10 cellular contexts compared by ENCODE assay signal in the genomic region with DNA sequence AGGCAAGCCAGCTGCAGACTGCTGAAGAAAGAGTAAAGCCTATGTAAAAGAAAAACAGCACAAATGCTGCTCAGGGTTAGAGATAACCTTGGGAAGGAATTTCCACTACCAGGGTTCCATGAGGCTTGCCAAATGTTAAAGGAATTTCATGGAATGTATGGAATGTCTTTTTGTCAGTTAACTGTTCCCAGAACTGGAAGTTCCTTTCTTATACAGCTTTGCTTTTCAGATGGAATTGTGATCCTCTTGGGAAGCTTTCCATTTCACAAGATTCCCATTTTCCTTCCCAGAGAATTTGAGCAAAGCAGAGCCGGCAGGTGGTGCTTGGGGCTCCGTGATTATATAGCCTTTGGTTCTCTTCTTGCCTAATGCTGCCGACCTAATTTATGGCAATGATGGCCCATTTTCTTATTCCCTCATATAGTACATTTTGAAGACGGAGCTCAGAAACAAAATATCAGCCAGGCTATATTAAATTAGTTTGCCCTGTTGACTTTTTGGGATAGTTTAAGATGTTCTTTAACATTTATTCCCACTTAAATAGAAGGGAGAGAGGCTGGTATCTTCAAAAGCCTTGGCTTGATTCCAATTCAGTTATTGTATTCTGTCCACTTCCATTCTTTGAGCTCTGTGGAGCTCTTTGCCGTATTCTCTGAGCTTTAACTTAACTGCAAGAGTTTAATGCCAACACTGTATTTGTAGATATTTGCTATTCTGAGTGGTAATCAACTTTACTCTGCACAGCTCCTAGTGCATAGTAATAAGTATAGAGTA.
DNase-seq lines count a peak whose midpoint lies in the region; ATAC-seq and TF ChIP-seq lines count a peak whose summit lies in the region.
"Had no signal": no experiment of that assay in that cellular context is flagged by ENCODE, and none has a peak within 500 bp of the region (broad histone marks: within the 10 kb centered on the region; RNA-seq: fewer than 3 reads in every experiment).

No MANE protein-coding gene starts in this region.

- H3K79me2 ChIP-seq in SK-N-SH (ENCODE audit: insufficient read depth), result no peaks in the 10 kb centered on the region

- DNase-seq in NCI-H146 (lab: John Stamatoyannopoulos, UW) (peak; percentile 18), NCI-H146 treated with DMSO at 0.1 percent for 48 hours (lab: John Stamatoyannopoulos, UW; ENCODE audit: unreplicated experiment) (no peak), SK-N-SH (no peak), left ventricle myocardium inferior (no peak), stomach (no peak), thyroid gland (no peak)
- no peak for DNase-seq in activated naive CD4-positive, alpha-beta T cell treated with anti-CD3 and anti-CD28 coated beads, Interleukin-2, amount 10 ng/mL, durations not matched to agents 7 days and 5 days
- DNase-seq: 8988T, small intestine had no signal

- H3K27ac Mint-ChIP-seq in activated naive CD4-positive, alpha-beta T cell treated with anti-CD3 and anti-CD28 coated beads, Interleukin-2, amount 10 ng/mL, durations not matched to agents 7 days and 5 days, result no peak overlapping the region

- TF ChIP-seq CTCF in SK-N-SH (IDR thresholded peaks at IDR 0.05) (no peak), left ventricle myocardium inferior (IDR thresholded peaks at IDR 0.05; ENCODE audit: borderline replicate concordance) (peak; percentile 9), stomach (IDR thresholded peaks at IDR 0.05) (no peak), thyroid gland (IDR thresholded peaks at IDR 0.05) (no peak)

- H3K9ac ChIP-seq in SK-N-SH, result no peak overlapping the region

- POLR2A ChIA-PET in SK-N-SH (lab: Yijun Ruan, JAX), result no interaction called here

- H2AFZ ChIP-seq in SK-N-SH (ENCODE audit: low read depth), result no peak overlapping the region

- H4K20me1 ChIP-seq in SK-N-SH (ENCODE audit: insufficient read depth), result no peaks in the 10 kb centered on the region

- no peaks in the 10 kb centered on the region for H3K27me3 Mint-ChIP-seq in activated naive CD4-positive, alpha-beta T cell treated with anti-CD3 and anti-CD28 coated beads, Interleukin-2, amount 10 ng/mL, durations not matched to agents 7 days and 5 days

- H3K9me3 Mint-ChIP-seq in activated naive CD4-positive, alpha-beta T cell treated with anti-CD3 and anti-CD28 coated beads, Interleukin-2, amount 10 ng/mL, durations not matched to agents 7 days and 5 days, result no peaks in the 10 kb centered on the region

- peak overlapping the region; percentile 25 to 58; a peak in 3 of 4 replicates for H3K27ac ChIP-seq in SK-N-SH (ENCODE audit: low read depth in 2 of 2, low read length in 1 of 2)
- H3K27ac ChIP-seq in left ventricle myocardium inferior (replicated peaks), result peak overlapping the region; percentile 65
- peak overlapping the region in 3 of 5 donors; percentile 5 to 16 (median 7) for H3K27ac ChIP-seq in stomach
- H3K27ac ChIP-seq in thyroid gland, result no peak overlapping the region

- ATAC-seq in HG03354 (IDR thresholded peaks at IDR 0.05; ENCODE audit: poor library complexity, severe bottlenecking, unreplicated experiment), result no peak

- H3K9me3 ChIP-seq in SK-N-SH, result no peaks in the 10 kb centered on the region
- H3K9me3 ChIP-seq in left ventricle myocardium inferior (replicated peaks), result no peaks in the 10 kb centered on the region
- H3K9me3 ChIP-seq in stomach, result no peaks in the 10 kb centered on the region
- H3K9me3 ChIP-seq in thyroid gland, result no peaks in the 10 kb centered on the region

- H3K27me3 ChIP-seq in SK-N-SH (ENCODE audit: insufficient read depth), result no peaks in the 10 kb centered on the region
- H3K27me3 ChIP-seq in left ventricle myocardium inferior (ENCODE audit: low read depth), result no peaks in the 10 kb centered on the region
- H3K27me3 ChIP-seq in stomach, result no peaks in the 10 kb centered on the region
- H3K27me3 ChIP-seq in thyroid gland, result no peaks in the 10 kb centered on the region

- CTCF ChIA-PET in SK-N-SH (lab: Yijun Ruan, JAX), result interaction anchor here (1.0 kb wide), 1 partner anchor 10 kb away, joined by 5 read pairs; no protein-coding TSS in a partner anchor
- CTCF ChIA-PET in activated naive CD4-positive, alpha-beta T cell treated with anti-CD3 and anti-CD28 coated beads, Interleukin-2, amount 10 ng/mL, durations not matched to agents 7 days and 5 days (lab: Charles Lee), result interaction anchor here (1.2 kb wide), 3 partner anchors 8 to 105 kb away, joined by 3 read pairs; no protein-coding TSS in a partner anchor

- peak in 1 of 2 experiments; percentile 26; a peak in 1 of 4 replicates for TF ChIP-seq EP300 in SK-N-SH (IDR thresholded peaks at IDR 0.05; ENCODE audit: borderline replicate concordance in 1 of 2, low read depth in 1 of 2, low read length in 1 of 2)
- no peak for TF ChIP-seq EP300 in stomach (IDR thresholded peaks at IDR 0.05)

- no peak for TF ChIP-seq RAD21 in SK-N-SH (IDR thresholded peaks at IDR 0.05; ENCODE audit: low read length)

- peak overlapping the region; percentile 32; the same call in 1 of the 2 replicates for H3K4me2 ChIP-seq in SK-N-SH

- peaks cover 9% of the 10 kb centered on the region for H3K4me1 Mint-ChIP-seq in activated naive CD4-positive, alpha-beta T cell treated with anti-CD3 and anti-CD28 coated beads, Interleukin-2, amount 10 ng/mL, durations not matched to agents 7 days and 5 days

- H3K4me3 ChIP-seq in SK-N-SH (ENCODE audit: low read depth in 2 of 2, low read length in 1 of 2) (no peak overlapping the region), left ventricle myocardium inferior (peak overlapping the region; percentile 6), stomach (no peak overlapping the region), thyroid gland (replicated peaks in 1 of 3) (no peak overlapping the region)

- peaks cover 16% of the 10 kb centered on the region for H3F3A ChIP-seq in SK-N-SH (replicated peaks; ENCODE audit: insufficient read depth)

- no peak overlapping the region for H3K4me3 Mint-ChIP-seq in activated naive CD4-positive, alpha-beta T cell treated with anti-CD3 and anti-CD28 coated beads, Interleukin-2, amount 10 ng/mL, durations not matched to agents 7 days and 5 days

- TF ChIP-seq POLR2A in stomach (IDR thresholded peaks at IDR 0.05), result no peak
- no peak for TF ChIP-seq POLR2A in thyroid gland (IDR thresholded peaks at IDR 0.05)

- peaks cover 2 to 25% of the 10 kb centered on the region in 2 experiments; a peak in 3 of 4 replicates for H3K4me1 ChIP-seq in SK-N-SH (ENCODE audit: control insufficient read depth in 1 of 2, insufficient read depth in 2 of 2, low read depth in 1 of 2, low read length in 1 of 2)
- H3K4me1 ChIP-seq in left ventricle myocardium inferior, result peaks cover 55% of the 10 kb centered on the region
- H3K4me1 ChIP-seq in stomach, result peaks cover 0 to 18% (median 15%) of the 10 kb centered on the region in 4 donors
- peaks cover 7 to 22% of the 10 kb centered on the region in 2 donors for H3K4me1 ChIP-seq in thyroid gland

- no peaks in the 10 kb centered on the region for H3K36me3 Mint-ChIP-seq in activated naive CD4-positive, alpha-beta T cell treated with anti-CD3 and anti-CD28 coated beads, Interleukin-2, amount 10 ng/mL, durations not matched to agents 7 days and 5 days

- intact Hi-C loops in left ventricle myocardium inferior (cut with micrococcal nuclease) (no loop called here), stomach (cut with DNase I; ENCODE audit: low total_unique reads) (no loop called here), thyroid gland (cut with DNase I) (no loop called here)

- WGBS in SK-N-SH (ENCODE audit: low lambda C conversion rate), result 64% methylated on average over 5 of the region's 5 CpGs
- WGBS in stomach, 5 donors, result 38 to 68% (median 56%) methylated on average over 5 of the region's 5 CpGs
- WGBS in thyroid gland, 2 donors, result 56 to 66% methylated on average over 5 of the region's 5 CpGs

- H3K9me2 ChIP-seq in SK-N-SH, result no peaks in the 10 kb centered on the region

- H3K36me3 ChIP-seq in SK-N-SH (replicated peaks in 1 of 2; ENCODE audit: control insufficient read depth in 1 of 2, insufficient read depth in 2 of 2, low read length in 1 of 2), result no peaks in the 10 kb centered on the region
- H3K36me3 ChIP-seq in left ventricle myocardium inferior, result no peaks in the 10 kb centered on the region
- no peaks in the 10 kb centered on the region for H3K36me3 ChIP-seq in stomach
- no peaks in the 10 kb centered on the region for H3K36me3 ChIP-seq in thyroid gland

TF ChIP-seq in SK-N-SH, 30 proteins besides CTCF, POLR2A, EP300 and RAD21:
- TF ChIP-seq NFIC (IDR thresholded peaks at IDR 0.05; ENCODE audit: borderline replicate concordance) (peak; percentile 65), TCF12 (IDR thresholded peaks at IDR 0.05) (peak; percentile 43), GATA2 (CRISPR knock-in tag; IDR thresholded peaks at IDR 0.05) (no peak), RFX5 (IDR thresholded peaks at IDR 0.05; ENCODE audit: low read length) (no peak), TEAD4 (IDR thresholded peaks at IDR 0.05; ENCODE audit: borderline replicate concordance, insufficient read depth) (peak; percentile 79), RCOR1 (IDR thresholded peaks at IDR 0.05; ENCODE audit: low read length) (no peak), EZH2phosphoT487 (IDR thresholded peaks at IDR 0.05; ENCODE audit: borderline replicate concordance, low read depth) (no peak)
- TF ChIP-seq, protein P1, sequence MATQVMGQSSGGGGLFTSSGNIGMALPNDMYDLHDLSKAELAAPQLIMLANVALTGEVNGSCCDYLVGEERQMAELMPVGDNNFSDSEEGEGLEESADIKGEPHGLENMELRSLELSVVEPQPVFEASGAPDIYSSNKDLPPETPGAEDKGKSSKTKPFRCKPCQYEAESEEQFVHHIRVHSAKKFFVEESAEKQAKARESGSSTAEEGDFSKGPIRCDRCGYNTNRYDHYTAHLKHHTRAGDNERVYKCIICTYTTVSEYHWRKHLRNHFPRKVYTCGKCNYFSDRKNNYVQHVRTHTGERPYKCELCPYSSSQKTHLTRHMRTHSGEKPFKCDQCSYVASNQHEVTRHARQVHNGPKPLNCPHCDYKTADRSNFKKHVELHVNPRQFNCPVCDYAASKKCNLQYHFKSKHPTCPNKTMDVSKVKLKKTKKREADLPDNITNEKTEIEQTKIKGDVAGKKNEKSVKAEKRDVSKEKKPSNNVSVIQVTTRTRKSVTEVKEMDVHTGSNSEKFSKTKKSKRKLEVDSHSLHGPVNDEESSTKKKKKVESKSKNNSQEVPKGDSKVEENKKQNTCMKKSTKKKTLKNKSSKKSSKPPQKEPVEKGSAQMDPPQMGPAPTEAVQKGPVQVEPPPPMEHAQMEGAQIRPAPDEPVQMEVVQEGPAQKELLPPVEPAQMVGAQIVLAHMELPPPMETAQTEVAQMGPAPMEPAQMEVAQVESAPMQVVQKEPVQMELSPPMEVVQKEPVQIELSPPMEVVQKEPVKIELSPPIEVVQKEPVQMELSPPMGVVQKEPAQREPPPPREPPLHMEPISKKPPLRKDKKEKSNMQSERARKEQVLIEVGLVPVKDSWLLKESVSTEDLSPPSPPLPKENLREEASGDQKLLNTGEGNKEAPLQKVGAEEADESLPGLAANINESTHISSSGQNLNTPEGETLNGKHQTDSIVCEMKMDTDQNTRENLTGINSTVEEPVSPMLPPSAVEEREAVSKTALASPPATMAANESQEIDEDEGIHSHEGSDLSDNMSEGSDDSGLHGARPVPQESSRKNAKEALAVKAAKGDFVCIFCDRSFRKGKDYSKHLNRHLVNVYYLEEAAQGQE (IDR thresholded peaks at IDR 0.05; ENCODE audit: low read depth, low read length), result no peak

Comparison
In these comparisons a context has a peak if more than half of its experiments do, and no peak if none do; other contexts are left out.
1. H3K27ac ChIP-seq: peak in SK-N-SH (2 of 2), left ventricle myocardium inferior (single experiment) and stomach (3 of 5); none in thyroid gland (0 of 3).